Comparison of ENCODE assay signal across 8 cellular contexts in genomic region chr4:113979973-113980615, GRCh38. TPM values are rescaled to one million over a fixed set of nuclear protein-coding genes. Genes with fewer than 3 reads are reported as not detected.
DNase-seq lines count a peak whose midpoint lies in the region; ATAC-seq and TF ChIP-seq lines count a peak whose summit lies in the region.

No MANE protein-coding gene starts in this region.

- no peaks in the 10 kb centered on the region for H3K9me3 ChIP-seq in hepatocyte (ENCODE audit: low read depth)

- no peaks in the 10 kb centered on the region for H3K9me3 Mint-ChIP-seq in activated T-helper 17 cell treated with anti-CD3 and anti-CD28 coated beads, Interleukin-2, amount 50 U/mL, for 72 hours

- no peaks in the 10 kb centered on the region for H3K9me2 ChIP-seq in hepatocyte (replicated peaks; ENCODE audit: insufficient read depth)

- DNase-seq in HCEC 1CT (peak; percentile 11), hepatocyte (ENCODE audit: low spot score) (no peak), skeletal muscle cell (ENCODE audit: low read depth) (no peak)
- no peak for DNase-seq in stimulated activated CD4-positive, alpha-beta T cell treated with anti-CD3 and anti-CD28 coated beads, Interleukin-12 subunit alpha, Interleukin-12 subunit beta, amount 100 ng/mL, for 4 hours

- TF ChIP-seq CTCF in hepatocyte (IDR thresholded peaks at IDR 0.05; ENCODE audit: poor library complexity) = no peak

- H3K79me2 ChIP-seq in hepatocyte = peaks cover 46% of the 10 kb centered on the region

- peak overlapping the region; percentile 91 for H2AFZ ChIP-seq in hepatocyte

- H3K27ac ChIP-seq in hepatocyte = peak overlapping the region; percentile 89

- H3K27ac Mint-ChIP-seq in activated T-helper 17 cell treated with anti-CD3 and anti-CD28 coated beads, Interleukin-2, amount 50 U/mL, for 72 hours = peak overlapping the region; percentile 65

- no peaks in the 10 kb centered on the region for H3K36me3 ChIP-seq in hepatocyte (replicated peaks; ENCODE audit: insufficient read depth, low read depth)

- 5% methylated on average over 10 of the region's 10 CpGs for WGBS in hepatocyte (ENCODE audit: low lambda C conversion rate, missing lambda C conversion rate)

- peaks cover 14% of the 10 kb centered on the region for H3K27me3 Mint-ChIP-seq in activated T-helper 17 cell treated with anti-CD3 and anti-CD28 coated beads, Interleukin-2, amount 50 U/mL, for 72 hours

- H3K36me3 Mint-ChIP-seq in activated T-helper 17 cell treated with anti-CD3 and anti-CD28 coated beads, Interleukin-2, amount 50 U/mL, for 72 hours (ENCODE audit: low read depth) = no peaks in the 10 kb centered on the region

- peak overlapping the region; percentile 79 for H3K4me2 ChIP-seq in hepatocyte

- H3K27me3 ChIP-seq in hepatocyte = peaks cover 2% of the 10 kb centered on the region

- no peaks in the 10 kb centered on the region for H3K4me1 Mint-ChIP-seq in activated T-helper 17 cell treated with anti-CD3 and anti-CD28 coated beads, Interleukin-2, amount 50 U/mL, for 72 hours

- H4K20me1 ChIP-seq in hepatocyte (ENCODE audit: insufficient read depth, poor library complexity, severe bottlenecking) = no peaks in the 10 kb centered on the region

- ATAC-seq in activated T-helper 17 cell treated with anti-CD3 and anti-CD28 coated beads, Interleukin-2, amount 50 U/mL, for 72 hours (replicated peaks) = no peak
- ATAC-seq in GM18861 (IDR thresholded peaks at IDR 0.05; ENCODE audit: unreplicated experiment) = no peak
- ATAC-seq in GM18870 (IDR thresholded peaks at IDR 0.05; ENCODE audit: unreplicated experiment) = no peak
- no peak for ATAC-seq in HG03342 (IDR thresholded peaks at IDR 0.05; ENCODE audit: unreplicated experiment)

- H3K4me3 ChIP-seq in hepatocyte = peak overlapping the region; percentile 84
- peak overlapping the region; percentile 79 for H3K4me3 ChIP-seq in skeletal muscle cell (ENCODE audit: low read depth, low read length)

- peaks cover 7% of the 10 kb centered on the region for H3K4me1 ChIP-seq in hepatocyte (ENCODE audit: insufficient read depth)

- peak overlapping the region; percentile 82 for H3K4me3 Mint-ChIP-seq in activated T-helper 17 cell treated with anti-CD3 and anti-CD28 coated beads, Interleukin-2, amount 50 U/mL, for 72 hours

RNA-seq across cellular contexts. Expression of gene ARSJ, which starts 0.6 kb away (rescaled TPM):
- under 1 TPM in 1 of 2 donors, not detected in 1; 0.19 TPM for total RNA-seq in activated T-helper 17 cell treated with anti-CD3 and anti-CD28 coated beads, Interleukin-2, amount 50 U/mL, for 72 hours
- total RNA-seq in hepatocyte = 13.8 TPM in 2 replicates
- 7.6 and 11.3 TPM in 2 replicates for polyA plus RNA-seq in hepatocyte

Comparison
In these comparisons a context has a peak if more than half of its experiments do, and no peak if none do; other contexts are left out.
1. RNA of gene ARSJ, which starts 0.6 kb away (total RNA-seq): 13.8 TPM in hepatocyte; 0.19 TPM in activated T-helper 17 cell treated with anti-CD3 and anti-CD28 coated beads, Interleukin-2, amount 50 U/mL, for 72 hours; every median in the first group is over 10 times any median in the second.